29 cellular contexts compared by ENCODE assay signal in genomic region chr12:117162167-117162539, GRCh38.
"Had no signal": no experiment of that assay in that cellular context is flagged by ENCODE, and none has a peak within 500 bp of the region (broad histone marks: within the 10 kb centered on the region; RNA-seq: fewer than 3 reads in every experiment).

No MANE protein-coding gene starts in this region.

- H3K36me3 ChIP-seq: breast epithelium, uterus had no signal

- H3K4me1 Mint-ChIP-seq: activated naive CD8-positive, alpha-beta T cell treated with anti-CD3 and anti-CD28 coated beads, Interleukin-2, amount 10 ng/mL, durations not matched to agents 7 days and 5 days; immature natural killer cell had no signal

- H3K27me3 Mint-ChIP-seq: activated CD4-positive, alpha-beta memory T cell treated with anti-CD3 and anti-CD28 coated beads for 36 hours; activated naive CD8-positive, alpha-beta T cell treated with anti-CD3 and anti-CD28 coated beads, Interleukin-2, amount 10 ng/mL, durations not matched to agents 7 days and 5 days; naive thymus-derived CD4-positive, alpha-beta T cell; type B pancreatic cell had no signal

- H3K9me3 Mint-ChIP-seq: activated CD4-positive, alpha-beta memory T cell treated with anti-CD3 and anti-CD28 coated beads for 36 hours; activated naive CD4-positive, alpha-beta T cell treated with anti-CD3 and anti-CD28 coated beads for 36 hours; activated naive CD8-positive, alpha-beta T cell treated with anti-CD3 and anti-CD28 coated beads, Interleukin-2, amount 10 ng/mL, durations not matched to agents 7 days and 5 days; activated T-cell treated with anti-CD3 and anti-CD28 coated beads, Interleukin-2, amount 50 U/mL, for 72 hours; immature natural killer cell; naive thymus-derived CD4-positive, alpha-beta T cell; neural progenitor cell; type B pancreatic cell had no signal

- DNase-seq: activated CD4-positive, alpha-beta memory T cell treated with anti-CD3 and anti-CD28 coated beads for 36 hours; activated CD4-positive, alpha-beta T cell treated with anti-CD3 and anti-CD28 coated beads for 48 hours; activated effector memory CD4-positive, alpha-beta T cell treated with anti-CD3 and anti-CD28 coated beads, Interleukin-2, amount 50 U/mL, for 16 hours; activated naive CD4-positive, alpha-beta T cell treated with anti-CD3 and anti-CD28 coated beads for 36 hours; activated naive CD8-positive, alpha-beta T cell treated with anti-CD3 and anti-CD28 coated beads, Interleukin-2, amount 10 ng/mL, durations not matched to agents 7 days and 5 days; activated T-cell treated with anti-CD3 and anti-CD28 coated beads, Interleukin-2, amount 50 U/mL, for 72 hours; amygdala; central memory CD4-positive, alpha-beta T cell; foreskin keratinocyte; heart left ventricle; hypothalamus; immature natural killer cell; kidney; left colon; midbrain; naive thymus-derived CD4-positive, alpha-beta T cell; occipital lobe; psoas muscle; stimulated activated CD4-positive, alpha-beta T cell treated with anti-CD3 and anti-CD28 coated beads, Interleukin-15, amount 100 ng/mL, for 24 hours; stimulated activated CD4-positive, alpha-beta T cell treated with anti-CD3 and anti-CD28 coated beads, Interleukin-2, amount 100 ng/mL, for 24 hours; stimulated activated naive CD4-positive, alpha-beta T cell treated with Interleukin-2 at 50 U/mL for 16 hours; T-helper 9 cell; uterus had no signal

- H3K27ac Mint-ChIP-seq: activated CD4-positive, alpha-beta memory T cell treated with anti-CD3 and anti-CD28 coated beads for 36 hours; activated naive CD8-positive, alpha-beta T cell treated with anti-CD3 and anti-CD28 coated beads, Interleukin-2, amount 10 ng/mL, durations not matched to agents 7 days and 5 days; neural progenitor cell; type B pancreatic cell had no signal

- H3K79me2 ChIP-seq: parathyroid adenoma had no signal

- H3K27me3 ChIP-seq: breast epithelium, esophagus muscularis mucosa, foreskin keratinocyte, heart left ventricle, neural progenitor cell, uterus had no signal

- H3K4me1 ChIP-seq: breast epithelium, esophagus muscularis mucosa, foreskin keratinocyte, neural progenitor cell, parathyroid adenoma, psoas muscle, uterus had no signal

- H3K27ac ChIP-seq: breast epithelium, esophagus muscularis mucosa, foreskin keratinocyte, heart left ventricle, neural progenitor cell, parathyroid adenoma, psoas muscle, uterus, VCaP had no signal

- H2AFZ ChIP-seq: neural progenitor cell, parathyroid adenoma had no signal

- H3K4me3 ChIP-seq: breast epithelium, esophagus muscularis mucosa, heart left ventricle, neural progenitor cell, psoas muscle, uterus had no signal

- H3K4me2 ChIP-seq: neural progenitor cell had no signal

- H3K9ac ChIP-seq: neural progenitor cell, parathyroid adenoma had no signal

- H3K9me3 ChIP-seq: breast epithelium, esophagus muscularis mucosa, heart left ventricle, psoas muscle, uterus had no signal

- H3K4me3 Mint-ChIP-seq: activated CD4-positive, alpha-beta memory T cell treated with anti-CD3 and anti-CD28 coated beads for 36 hours; activated naive CD4-positive, alpha-beta T cell treated with anti-CD3 and anti-CD28 coated beads for 36 hours; activated naive CD8-positive, alpha-beta T cell treated with anti-CD3 and anti-CD28 coated beads, Interleukin-2, amount 10 ng/mL, durations not matched to agents 7 days and 5 days; activated T-cell treated with anti-CD3 and anti-CD28 coated beads, Interleukin-2, amount 50 U/mL, for 72 hours; immature natural killer cell; naive thymus-derived CD4-positive, alpha-beta T cell; neural progenitor cell; type B pancreatic cell had no signal
